Comparison of ENCODE assay signal across 8 cellular contexts in the genomic region with DNA sequence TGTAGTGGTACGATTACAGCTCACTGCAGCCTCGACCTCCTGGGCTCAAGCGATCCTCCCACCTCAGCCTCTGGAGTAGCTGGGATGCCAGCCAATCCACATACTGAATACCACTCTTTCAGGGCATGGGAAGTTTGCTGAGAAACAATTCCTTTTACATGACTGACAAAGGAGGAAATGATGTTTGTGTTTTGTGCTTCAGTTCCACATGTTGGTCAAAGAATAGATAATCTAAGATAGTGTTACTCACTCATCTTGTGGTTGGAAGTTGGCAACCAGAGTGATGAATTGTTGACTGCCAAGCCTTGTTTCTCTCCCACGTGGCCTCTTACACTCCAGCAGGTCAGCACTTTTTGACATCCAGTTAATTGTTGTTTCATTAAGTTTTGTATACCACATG. TPM values are rescaled to one million over a fixed set of nuclear protein-coding genes. Genes with fewer than 3 reads are reported as not detected.
DNase-seq lines count a peak whose midpoint lies in the region; ATAC-seq and TF ChIP-seq lines count a peak whose summit lies in the region.
"Had no signal": no experiment of that assay in that cellular context is flagged by ENCODE, and none has a peak within 500 bp of the region (broad histone marks: within the 10 kb centered on the region; RNA-seq: fewer than 3 reads in every experiment).

No MANE protein-coding gene starts in this region.

- H3K27ac ChIP-seq in breast epithelium, result no peak overlapping the region
- H3K27ac ChIP-seq in sigmoid colon, result no peak overlapping the region

- H3K36me3 ChIP-seq in breast epithelium (no peaks in the 10 kb centered on the region), sigmoid colon (no peaks in the 10 kb centered on the region)
- H3K36me3 ChIP-seq: BE2C had no signal

- TF ChIP-seq POLR2A in breast epithelium (IDR thresholded peaks at IDR 0.05), result no peak
- no peak for TF ChIP-seq POLR2A in sigmoid colon (IDR thresholded peaks at IDR 0.05)

- CTCF ChIA-PET in MCF 10A (lab: Yijun Ruan, JAX), result no interaction called here

- no peaks in the 10 kb centered on the region for H3K36me3 Mint-ChIP-seq in MCF 10A (ENCODE audit: insufficient read depth, unreplicated experiment)
- H3K36me3 Mint-ChIP-seq in activated T-cell treated with anti-CD3 and anti-CD28 coated beads, Interleukin-2, amount 50 U/mL, for 72 hours (ENCODE audit: insufficient read depth in 2 of 2), result peaks cover 1 to 3% of the 10 kb centered on the region in 2 donors

- no peaks in the 10 kb centered on the region for H3K9me3 Mint-ChIP-seq in MCF 10A (ENCODE audit: unreplicated experiment)
- peaks cover 1 to 5% of the 10 kb centered on the region in 2 donors for H3K9me3 Mint-ChIP-seq in activated T-cell treated with anti-CD3 and anti-CD28 coated beads, Interleukin-2, amount 50 U/mL, for 72 hours

- DNase-seq in MCF 10A (ENCODE audit: unreplicated experiment), result peak; percentile 75
- DNase-seq in breast epithelium (ENCODE audit: low spot score in 2 of 2), result no peak
- peak; percentile 37 to 43 for DNase-seq in activated T-cell treated with anti-CD3 and anti-CD28 coated beads, Interleukin-2, amount 50 U/mL, for 72 hours
- no peak for DNase-seq in stimulated activated naive CD8-positive, alpha-beta T cell treated with anti-CD3 and anti-CD28 coated beads, Interleukin-15, Interleukin-2, amounts not matched to agents 100 U/mL and 50 U/mL, for 24 hours
- DNase-seq in sigmoid colon, result no peak
- DNase-seq in NCI-H774 (lab: John Stamatoyannopoulos, UW), result no peak
- DNase-seq: BE2C had no signal

- POLR2A ChIA-PET in MCF 10A (lab: Yijun Ruan, JAX), result interaction anchor here (0.9 kb wide), 1 partner anchor 8 kb away, joined by 3 read pairs; no protein-coding TSS in a partner anchor

- H3K27me3 Mint-ChIP-seq in MCF 10A (ENCODE audit: insufficient read depth, unreplicated experiment), result no peaks in the 10 kb centered on the region
- H3K27me3 Mint-ChIP-seq in activated T-cell treated with anti-CD3 and anti-CD28 coated beads, Interleukin-2, amount 50 U/mL, for 72 hours (ENCODE audit: low read depth), result no peaks in the 10 kb centered on the region

- H3K4me1 ChIP-seq in breast epithelium, result no peaks in the 10 kb centered on the region
- H3K4me1 ChIP-seq in sigmoid colon, result no peaks in the 10 kb centered on the region
- H3K4me1 ChIP-seq: BE2C had no signal

- H3K27me3 ChIP-seq in breast epithelium (peaks cover 0 to 4% of the 10 kb centered on the region in 2 donors), sigmoid colon (no peaks in the 10 kb centered on the region)

- H3K9me3 ChIP-seq in breast epithelium (no peaks in the 10 kb centered on the region), sigmoid colon (no peaks in the 10 kb centered on the region)
- H3K9me3 ChIP-seq: BE2C had no signal

- WGBS in sigmoid colon, 2 donors, result 67 to 70% methylated on average over 4 of the region's 4 CpGs

- ATAC-seq in activated T-cell treated with anti-CD3 and anti-CD28 coated beads, Interleukin-2, amount 50 U/mL, for 72 hours (replicated peaks in 1 of 2), result peak; percentile 52 to 63
- peak; percentile 78 for ATAC-seq in stimulated activated naive CD8-positive, alpha-beta T cell treated with anti-CD3 and anti-CD28 coated beads, Interleukin-15, Interleukin-2, amounts not matched to agents 100 U/mL and 50 U/mL, for 24 hours

- TF ChIP-seq EP300 in sigmoid colon (IDR thresholded peaks at IDR 0.05), result no peak

- no peak overlapping the region for H3K27ac Mint-ChIP-seq in MCF 10A (ENCODE audit: low read depth, unreplicated experiment)
- peak overlapping the region; percentile 48 for H3K27ac Mint-ChIP-seq in activated T-cell treated with anti-CD3 and anti-CD28 coated beads, Interleukin-2, amount 50 U/mL, for 72 hours

- TF ChIP-seq CTCF in MCF 10A (IDR thresholded peaks at IDR 0.05; ENCODE audit: unreplicated experiment) (no peak), breast epithelium (IDR thresholded peaks at IDR 0.05) (no peak), sigmoid colon (IDR thresholded peaks at IDR 0.05) (no peak)

- no peak overlapping the region for H3K4me3 ChIP-seq in breast epithelium
- no peak overlapping the region for H3K4me3 ChIP-seq in sigmoid colon

- no peak overlapping the region for H3K4me3 Mint-ChIP-seq in MCF 10A (ENCODE audit: unreplicated experiment)
- H3K4me3 Mint-ChIP-seq in activated T-cell treated with anti-CD3 and anti-CD28 coated beads, Interleukin-2, amount 50 U/mL, for 72 hours, result peak overlapping the region; percentile 22 to 41

- intact Hi-C loops in MCF 10A (cut with micrococcal nuclease) (no loop called here), breast epithelium (cut with DNase I; ENCODE audit: low total_unique reads) (no loop called here), sigmoid colon (cut with DNase I) (no loop called here)

- H3K4me1 Mint-ChIP-seq in MCF 10A (ENCODE audit: insufficient read depth, unreplicated experiment), result peaks cover 5% of the 10 kb centered on the region
- H3K4me1 Mint-ChIP-seq in activated T-cell treated with anti-CD3 and anti-CD28 coated beads, Interleukin-2, amount 50 U/mL, for 72 hours (ENCODE audit: low read depth), result peaks cover 56% of the 10 kb centered on the region

- BruUV-seq in MCF 10A (replicated peaks; lab: Mats Ljungman, UMichigan), result no TSS peak

RNA-seq across cellular contexts. Expression of gene MBD3L2B, which starts 7.6 kb away (rescaled TPM):
- not detected in 2 replicates for total RNA-seq in MCF 10A (2022)
- not detected for total RNA-seq in breast epithelium
- total RNA-seq in activated T-cell treated with anti-CD3 and anti-CD28 coated beads, Interleukin-2, amount 50 U/mL, for 72 hours, result not detected
- not detected for total RNA-seq in sigmoid colon
- not detected for polyA plus RNA-seq in sigmoid colon
- total RNA-seq: mesenteric fat pad had no signal

RNA-seq across cellular contexts. Expression of gene MBD3L5, which starts 16.7 kb away (rescaled TPM):
- total RNA-seq in MCF 10A (2022) (not detected in 2 replicates), breast epithelium (not detected), sigmoid colon (not detected)
- not detected for total RNA-seq in activated T-cell treated with anti-CD3 and anti-CD28 coated beads, Interleukin-2, amount 50 U/mL, for 72 hours
- not detected for polyA plus RNA-seq in sigmoid colon
- total RNA-seq: mesenteric fat pad had no signal

RNA-seq across cellular contexts. Expression of gene MBD3L4, which starts 26.3 kb away (rescaled TPM):
- total RNA-seq in MCF 10A (2022) (not detected in 2 replicates), breast epithelium (not detected), sigmoid colon (not detected)
- not detected for total RNA-seq in activated T-cell treated with anti-CD3 and anti-CD28 coated beads, Interleukin-2, amount 50 U/mL, for 72 hours
- not detected for polyA plus RNA-seq in sigmoid colon
- total RNA-seq: mesenteric fat pad had no signal

RNA-seq across cellular contexts. Expression of gene MBD3L2, which starts 35.4 kb away (rescaled TPM):
- total RNA-seq in MCF 10A (2022) (not detected in 2 replicates), breast epithelium (not detected), sigmoid colon (not detected)
- not detected for total RNA-seq in activated T-cell treated with anti-CD3 and anti-CD28 coated beads, Interleukin-2, amount 50 U/mL, for 72 hours
- polyA plus RNA-seq in sigmoid colon, result not detected
- total RNA-seq: mesenteric fat pad had no signal

RNA-seq across cellular contexts. Expression of gene MBD3L3, which starts 44.8 kb away (rescaled TPM):
- not detected in 2 replicates for total RNA-seq in MCF 10A (2022)
- total RNA-seq in breast epithelium, result not detected
- not detected for total RNA-seq in activated T-cell treated with anti-CD3 and anti-CD28 coated beads, Interleukin-2, amount 50 U/mL, for 72 hours
- total RNA-seq in sigmoid colon, result not detected
- not detected for polyA plus RNA-seq in sigmoid colon
- total RNA-seq: mesenteric fat pad had no signal

Comparison
In these comparisons a context has a peak if more than half of its experiments do, and no peak if none do; other contexts are left out.
1. DNase-seq: peak in MCF 10A (single experiment) and activated T-cell treated with anti-CD3 and anti-CD28 coated beads, Interleukin-2, amount 50 U/mL, for 72 hours (2 of 2); none in breast epithelium (0 of 2), stimulated activated naive CD8-positive, alpha-beta T cell treated with anti-CD3 and anti-CD28 coated beads, Interleukin-15, Interleukin-2, amounts not matched to agents 100 U/mL and 50 U/mL, for 24 hours (single experiment), sigmoid colon (single experiment) and NCI-H774 (single experiment).